12 cellular contexts compared by ENCODE assay signal in genomic region chr5:140553657-140554056, GRCh38. TPM values are rescaled to one million over a fixed set of nuclear protein-coding genes. Genes with fewer than 3 reads are reported as not detected.
DNase-seq lines count a peak whose midpoint lies in the region; ATAC-seq and TF ChIP-seq lines count a peak whose summit lies in the region.
"Had no signal": no experiment of that assay in that cellular context is flagged by ENCODE, and none has a peak within 500 bp of the region (broad histone marks: within the 10 kb centered on the region; RNA-seq: fewer than 3 reads in every experiment).

No MANE protein-coding gene starts in this region.

- H3K27ac ChIP-seq in OCI-LY7 (ENCODE audit: low read depth, low read length, poor library complexity, severe bottlenecking), result no peak overlapping the region
- H3K27ac ChIP-seq: suprapubic skin had no signal

- no peak overlapping the region for H3K4me2 ChIP-seq in OCI-LY7 (ENCODE audit: low read length)

- H3K36me3 Mint-ChIP-seq in activated T-cell treated with anti-CD3 and anti-CD28 coated beads, Interleukin-2, amount 50 U/mL, for 24 hours (ENCODE audit: low read depth), result peaks cover 83% of the 10 kb centered on the region
- H3K36me3 Mint-ChIP-seq in chondrocyte (ENCODE audit: low read depth), result peaks cover 16% of the 10 kb centered on the region
- H3K36me3 Mint-ChIP-seq in stimulated activated effector memory CD8-positive, alpha-beta T cell treated with anti-CD3 and anti-CD28 coated beads, Interleukin-12 subunit alpha, Interleukin-12 subunit beta, amount 100 ng/mL, for 72 hours, result peaks cover 91% of the 10 kb centered on the region

- no peak overlapping the region for H3K4me3 ChIP-seq in OCI-LY7 (ENCODE audit: low read depth, low read length, poor library complexity, severe bottlenecking)
- H3K4me3 ChIP-seq: suprapubic skin had no signal

- TSS peak; percentile 9 for BruUV-seq in OCI-LY7 (replicated peaks; lab: Mats Ljungman, UMichigan)

- TF ChIP-seq CTCF in OCI-LY7 (conservative IDR thresholded peaks at IDR 0.05; ENCODE audit: low read length) (no peak), chondrocyte (IDR thresholded peaks at IDR 0.05) (no peak)

- H3K27ac Mint-ChIP-seq in activated T-cell treated with anti-CD3 and anti-CD28 coated beads, Interleukin-2, amount 50 U/mL, for 24 hours, result peak overlapping the region; percentile 92
- peak overlapping the region; percentile 99 for H3K27ac Mint-ChIP-seq in chondrocyte (ENCODE audit: unreplicated experiment)
- H3K27ac Mint-ChIP-seq in stimulated activated effector memory CD8-positive, alpha-beta T cell treated with anti-CD3 and anti-CD28 coated beads, Interleukin-12 subunit alpha, Interleukin-12 subunit beta, amount 100 ng/mL, for 72 hours, result peak overlapping the region; percentile 32

- H3K9me2 ChIP-seq in OCI-LY7 (ENCODE audit: insufficient read depth, low read length), result no peaks in the 10 kb centered on the region

- H3K36me3 ChIP-seq in OCI-LY7 (ENCODE audit: insufficient read depth, low read length), result peaks cover 48% of the 10 kb centered on the region

- H3K4me1 ChIP-seq in OCI-LY7 (ENCODE audit: insufficient read depth, low read length, poor library complexity, severe bottlenecking), result peaks cover 23% of the 10 kb centered on the region

- H3K9me3 Mint-ChIP-seq in activated T-cell treated with anti-CD3 and anti-CD28 coated beads, Interleukin-2, amount 50 U/mL, for 24 hours, result no peaks in the 10 kb centered on the region
- H3K9me3 Mint-ChIP-seq in chondrocyte (ENCODE audit: low read depth), result no peaks in the 10 kb centered on the region
- no peaks in the 10 kb centered on the region for H3K9me3 Mint-ChIP-seq in stimulated activated effector memory CD8-positive, alpha-beta T cell treated with anti-CD3 and anti-CD28 coated beads, Interleukin-12 subunit alpha, Interleukin-12 subunit beta, amount 100 ng/mL, for 72 hours

- POLR2A ChIA-PET in OCI-LY7 (lab: Charles Lee), result interaction anchor here (0.6 to 1.5 kb wide), 3 partner anchors 10 to 468 kb away, joined by 3 to 5 read pairs (median 5); no protein-coding TSS in a partner anchor

- CTCF ChIA-PET in OCI-LY7 (lab: Charles Lee; ENCODE audit: unreplicated experiment), result no interaction called here

- no peak overlapping the region for H2AFZ ChIP-seq in OCI-LY7 (ENCODE audit: low read length)

- H3K4me3 Mint-ChIP-seq in activated T-cell treated with anti-CD3 and anti-CD28 coated beads, Interleukin-2, amount 50 U/mL, for 24 hours, result peak overlapping the region; percentile 91
- H3K4me3 Mint-ChIP-seq in chondrocyte (ENCODE audit: unreplicated experiment), result no peak overlapping the region
- H3K4me3 Mint-ChIP-seq in stimulated activated effector memory CD8-positive, alpha-beta T cell treated with anti-CD3 and anti-CD28 coated beads, Interleukin-12 subunit alpha, Interleukin-12 subunit beta, amount 100 ng/mL, for 72 hours, result peak overlapping the region; percentile 85

- no peaks in the 10 kb centered on the region for H3K9me3 ChIP-seq in OCI-LY7 (ENCODE audit: low read length)
- H3K9me3 ChIP-seq: BE2C, suprapubic skin had no signal

- H3K27me3 Mint-ChIP-seq in activated T-cell treated with anti-CD3 and anti-CD28 coated beads, Interleukin-2, amount 50 U/mL, for 24 hours, result no peaks in the 10 kb centered on the region
- no peaks in the 10 kb centered on the region for H3K27me3 Mint-ChIP-seq in chondrocyte (ENCODE audit: low read depth)

- H3K79me2 ChIP-seq in OCI-LY7 (ENCODE audit: insufficient read depth, low read depth, low read length), result peaks cover 18% of the 10 kb centered on the region; the same call in 1 of the 2 replicates

- no peak for DNase-seq in activated T-cell treated with anti-CD3 and anti-CD28 coated beads, Interleukin-2, amount 50 U/mL, for 24 hours
- DNase-seq in activated T-cell treated with anti-CD3 and anti-CD28 coated beads, Interleukin-2, amount 50 U/mL, for 48 hours, result no peak
- no peak for DNase-seq in OCI-LY7 (ENCODE audit: low spot score)
- DNase-seq in chondrocyte (ENCODE audit: low spot score), result no peak
- no peak for DNase-seq in stimulated activated effector memory CD8-positive, alpha-beta T cell treated with anti-CD3 and anti-CD28 coated beads, Interleukin-12 subunit alpha, Interleukin-12 subunit beta, amount 100 ng/mL, for 72 hours (ENCODE audit: low spot score in 2 of 2)
- no peak for DNase-seq in activated gamma-delta T cell treated with Interleukin-2 at 50 U/mL for 16 hours
- no peak for DNase-seq in hepatic stellate cell (ENCODE audit: low spot score)
- DNase-seq: activated CD4-positive, alpha-beta T cell treated with anti-CD3 and anti-CD28 coated beads, Interleukin-2, amount 50 U/mL, for 1 hour; BE2C; MM.1S had no signal

- intact Hi-C loops in OCI-LY7 (cut with micrococcal nuclease; ENCODE audit: unreplicated experiment), result loop anchor here (10.0 kb wide), 2 partner anchors 189 to 309 kb away; partner anchors contain the start of gene SLC4A9

- peak; percentile 56 for ATAC-seq in stimulated activated effector memory CD8-positive, alpha-beta T cell treated with anti-CD3 and anti-CD28 coated beads, Interleukin-12 subunit alpha, Interleukin-12 subunit beta, amount 100 ng/mL, for 72 hours
- no peak for ATAC-seq in HG03342 (IDR thresholded peaks at IDR 0.05; ENCODE audit: unreplicated experiment)

- no peaks in the 10 kb centered on the region for H4K20me1 ChIP-seq in OCI-LY7 (ENCODE audit: insufficient read depth, low read length)

- H3K4me1 Mint-ChIP-seq in activated T-cell treated with anti-CD3 and anti-CD28 coated beads, Interleukin-2, amount 50 U/mL, for 24 hours (ENCODE audit: low read depth), result peaks cover 82% of the 10 kb centered on the region
- peaks cover 64% of the 10 kb centered on the region for H3K4me1 Mint-ChIP-seq in chondrocyte (ENCODE audit: low read depth)
- peaks cover 85% of the 10 kb centered on the region for H3K4me1 Mint-ChIP-seq in stimulated activated effector memory CD8-positive, alpha-beta T cell treated with anti-CD3 and anti-CD28 coated beads, Interleukin-12 subunit alpha, Interleukin-12 subunit beta, amount 100 ng/mL, for 72 hours

RNA-seq across cellular contexts. Expression of gene SRA1, which starts 3.6 kb away (rescaled TPM):
- total RNA-seq in OCI-LY7 (2014; rRNA removed; shearing (Covaris generic)), result 18.8 and 19.1 TPM in 2 replicates
- 21.3 and 24.5 TPM in 2 replicates for total RNA-seq in OCI-LY7 (2022)
- total RNA-seq in chondrocyte, result 46.5 to 50.4 TPM (median 50.3 TPM) in 3 replicates

RNA-seq across cellular contexts. Expression of gene EIF4EBP3, which starts 6.2 kb away (rescaled TPM):
- 0.98 TPM in 1 of 2 replicates, not detected in the other for total RNA-seq in OCI-LY7 (2014; rRNA removed; shearing (Covaris generic))
- total RNA-seq in OCI-LY7 (2022) (7.9 and 8.3 TPM in 2 replicates), chondrocyte (5.6 to 6.2 TPM (median 6.0 TPM) in 3 replicates)

RNA-seq across cellular contexts. Expression of gene APBB3, which starts 10.7 kb away (rescaled TPM):
- total RNA-seq in OCI-LY7 (2014; rRNA removed; shearing (Covaris generic)), result 22.7 and 37.9 TPM in 2 replicates
- total RNA-seq in OCI-LY7 (2022) (32.1 and 32.2 TPM in 2 replicates), chondrocyte (39.0 to 47.0 TPM (median 42.3 TPM) in 3 replicates)

RNA-seq across cellular contexts. Expression of gene SLC35A4, which starts 11.0 kb away (rescaled TPM):
- 19.6 and 29.1 TPM in 2 replicates for total RNA-seq in OCI-LY7 (2014; rRNA removed; shearing (Covaris generic))
- 48.7 TPM in 2 replicates for total RNA-seq in OCI-LY7 (2022)
- total RNA-seq in chondrocyte, result 74.3 to 99.4 TPM (median 79.2 TPM) in 3 replicates

Comparison
In these comparisons a context has a peak if more than half of its experiments do, and no peak if none do; other contexts are left out.
1. H3K27ac Mint-ChIP-seq: peak in every context shown above with its lines; median percentile 99 in chondrocyte; 92 in activated T-cell treated with anti-CD3 and anti-CD28 coated beads, Interleukin-2, amount 50 U/mL, for 24 hours; 32 in stimulated activated effector memory CD8-positive, alpha-beta T cell treated with anti-CD3 and anti-CD28 coated beads, Interleukin-12 subunit alpha, Interleukin-12 subunit beta, amount 100 ng/mL, for 72 hours.